In genomic region chr6:157944983-157945931, GRCh38 we compare ENCODE assay signal across 14 cellular contexts. TPM values are rescaled to one million over a fixed set of nuclear protein-coding genes. Genes with fewer than 3 reads are reported as not detected.
DNase-seq lines count a peak whose midpoint lies in the region; ATAC-seq and TF ChIP-seq lines count a peak whose summit lies in the region.
"Had no signal": no experiment of that assay in that cellular context is flagged by ENCODE, and none has a peak within 500 bp of the region (broad histone marks: within the 10 kb centered on the region; RNA-seq: fewer than 3 reads in every experiment).

No MANE protein-coding gene starts in this region.

- peaks cover 5% of the 10 kb centered on the region for H3K9me3 ChIP-seq in upper lobe of right lung
- H3K9me3 ChIP-seq: gastrocnemius medialis, SJCRH30 had no signal

- H3K27me3 ChIP-seq in upper lobe of right lung, result no peaks in the 10 kb centered on the region
- H3K27me3 ChIP-seq: gastrocnemius medialis, SJCRH30 had no signal

- no peak overlapping the region for H3K27ac ChIP-seq in upper lobe of right lung
- H3K27ac ChIP-seq: gastrocnemius medialis, GM23248, SJCRH30 had no signal

- peak; percentile 67 to 73 for ATAC-seq in activated naive CD4-positive, alpha-beta T cell treated with anti-CD3 and anti-CD28 coated beads, Interleukin-2, amount 50 U/mL, for 72 hours
- ATAC-seq in sciatic nerve (peak; percentile 56), upper lobe of right lung (no peak)
- ATAC-seq in stimulated activated naive CD8-positive, alpha-beta T cell treated with anti-CD3 and anti-CD28 coated beads, Interleukin-15, Interleukin-2, amounts not matched to agents 100 U/mL and 50 U/mL, for 24 hours, result peak; percentile 90
- ATAC-seq: gastrocnemius medialis had no signal

- no peak overlapping the region for H3K4me3 ChIP-seq in upper lobe of right lung
- H3K4me3 ChIP-seq: gastrocnemius medialis, GM23248, SJCRH30 had no signal

- no peak for TF ChIP-seq CTCF in upper lobe of right lung (IDR thresholded peaks at IDR 0.05)

- intact Hi-C loops in sciatic nerve (cut with DNase I) (loop anchor here (5.0 kb wide), 1 partner anchor 623 kb away; the partner anchor contains the start of gene TMEM242), upper lobe of right lung (cut with DNase I) (no loop called here)

- no peaks in the 10 kb centered on the region for H3K4me1 ChIP-seq in upper lobe of right lung
- H3K4me1 ChIP-seq: gastrocnemius medialis, SJCRH30 had no signal

- peaks cover 38 to 80% of the 10 kb centered on the region in 2 donors for H3K36me3 Mint-ChIP-seq in activated naive CD4-positive, alpha-beta T cell treated with anti-CD3 and anti-CD28 coated beads, Interleukin-2, amount 50 U/mL, for 72 hours

- DNase-seq in activated T-cell treated with anti-CD3 and anti-CD28 coated beads for 24 hours (ENCODE audit: low read depth) (peak; percentile 27), sciatic nerve (ENCODE audit: low spot score) (no peak), NCI-H526 (lab: John Stamatoyannopoulos, UW) (no peak), HK-2 (ENCODE audit: unreplicated experiment) (no peak), upper lobe of right lung (no peak)
- DNase-seq in activated T-cell treated with anti-CD3 and anti-CD28 coated beads, Interleukin-2, amount 50 U/mL, for 1 hour, result no peak
- peak in 1 of 2 donors; percentile 65 for DNase-seq in activated naive CD4-positive, alpha-beta T cell treated with anti-CD3 and anti-CD28 coated beads, Interleukin-2, amount 50 U/mL, for 72 hours (ENCODE audit: low spot score in 2 of 2)
- peak; percentile 79 for DNase-seq in stimulated activated naive CD8-positive, alpha-beta T cell treated with anti-CD3 and anti-CD28 coated beads, Interleukin-15, Interleukin-2, amounts not matched to agents 100 U/mL and 50 U/mL, for 24 hours
- DNase-seq: DMS53; effector CD4-positive, alpha-beta T cell; gastrocnemius medialis; GM23248; MV-4-11 had no signal

- H3K27ac Mint-ChIP-seq in activated naive CD4-positive, alpha-beta T cell treated with anti-CD3 and anti-CD28 coated beads, Interleukin-2, amount 50 U/mL, for 72 hours, result peak overlapping the region; percentile 56 to 79

- peaks cover 8 to 20% of the 10 kb centered on the region in 2 donors for H3K9me3 Mint-ChIP-seq in activated naive CD4-positive, alpha-beta T cell treated with anti-CD3 and anti-CD28 coated beads, Interleukin-2, amount 50 U/mL, for 72 hours

- H3K36me3 ChIP-seq in upper lobe of right lung, result peaks cover 38% of the 10 kb centered on the region

RNA-seq across cellular contexts. Expression of gene SYNJ2, which starts 36.4 kb away (rescaled TPM):
- total RNA-seq in activated naive CD4-positive, alpha-beta T cell treated with anti-CD3 and anti-CD28 coated beads, Interleukin-2, amount 50 U/mL, for 72 hours, result 10 to 100 TPM; 31.6 to 51.7 TPM
- 22.5 TPM for total RNA-seq in sciatic nerve
- total RNA-seq in upper lobe of right lung, result 7.2 TPM

Comparison
In these comparisons a context has a peak if more than half of its experiments do, and no peak if none do; other contexts are left out.
1. DNase-seq: peak in activated T-cell treated with anti-CD3 and anti-CD28 coated beads for 24 hours (single experiment) and stimulated activated naive CD8-positive, alpha-beta T cell treated with anti-CD3 and anti-CD28 coated beads, Interleukin-15, Interleukin-2, amounts not matched to agents 100 U/mL and 50 U/mL, for 24 hours (single experiment); none in activated T-cell treated with anti-CD3 and anti-CD28 coated beads, Interleukin-2, amount 50 U/mL, for 1 hour (single experiment), sciatic nerve (single experiment), NCI-H526 (0 of 2), HK-2 (single experiment) and upper lobe of right lung (single experiment).